In genomic region chr15:77633913-77634265, GRCh38 we compare ENCODE assay signal across 9 cellular contexts. TPM values are rescaled to one million over a fixed set of nuclear protein-coding genes. Genes with fewer than 3 reads are reported as not detected.
DNase-seq lines count a peak whose midpoint lies in the region; ATAC-seq, FAIRE-seq and TF ChIP-seq lines count a peak whose summit lies in the region.
"Had no signal": no experiment of that assay in that cellular context is flagged by ENCODE, and none has a peak within 500 bp of the region (broad histone marks: within the 10 kb centered on the region; RNA-seq: fewer than 3 reads in every experiment).

No MANE protein-coding gene starts in this region.

- H3K27ac ChIP-seq in A549, result no peak overlapping the region
- peak overlapping the region; percentile 96 for H3K27ac ChIP-seq in GM23338 (ENCODE audit: low read depth)
- H3K27ac ChIP-seq in WERI-Rb-1, result no peak overlapping the region
- H3K27ac ChIP-seq in iPS-20b (ENCODE audit: low read length), result peak overlapping the region; percentile 23
- H3K27ac ChIP-seq in stomach, result no peak overlapping the region

- H3K4me1 ChIP-seq in A549 (peaks cover 10% of the 10 kb centered on the region; the same call in 1 of the 3 replicates), GM23338 (ENCODE audit: insufficient read depth) (peaks cover 37% of the 10 kb centered on the region), iPS-20b (ENCODE audit: insufficient read depth, low read length) (peaks cover 33% of the 10 kb centered on the region; the same call in 1 of the 2 replicates), stomach (peaks cover 18 to 38% (median 34%) of the 10 kb centered on the region in 4 donors)

- WGBS in A549 (ENCODE audit: missing lambda C conversion rate), result 22% methylated on average over 9 of the region's 9 CpGs
- 14 to 17% (median 15%) methylated on average over 9 of the region's 9 CpGs for WGBS in stomach, 5 donors

- H3K9me2 ChIP-seq in GM23338 (ENCODE audit: insufficient read depth), result no peaks in the 10 kb centered on the region

- H3K27me3 Mint-ChIP-seq in GM23338 (ENCODE audit: insufficient read depth, low read depth, poor library complexity), result peaks cover 17% of the 10 kb centered on the region

- TF ChIP-seq EP300 in A549 (IDR thresholded peaks at IDR 0.05) (no peak), stomach (IDR thresholded peaks at IDR 0.05) (no peak)

- ATAC-seq in A549, result 0 out of 6 replicates have a peak, but pooled peaks of 1 of the 2 experiments have one; percentile 1
- peak; percentile 21 for ATAC-seq in GM23338
- no peak for ATAC-seq in HG02610 (IDR thresholded peaks at IDR 0.05; ENCODE audit: unreplicated experiment)

- H3F3A ChIP-seq in GM23338 (replicated peaks; ENCODE audit: low read depth), result peaks cover 9% of the 10 kb centered on the region; the same call in 1 of the 2 replicates

- POLR2A ChIA-PET in A549 (lab: Yijun Ruan, JAX), result interaction anchor here (1.4 to 1.5 kb wide), 2 partner anchors 90 to 187 kb away, joined by 3 to 8 read pairs; no protein-coding TSS in a partner anchor

- no peak for TF ChIP-seq RAD21 in A549 (conservative IDR thresholded peaks at IDR 0.05 in 1 of 2, IDR thresholded peaks at IDR 0.05 in 1 of 2)

- H3K36me3 ChIP-seq in GM23338 (ENCODE audit: insufficient read depth) (no peaks in the 10 kb centered on the region), WERI-Rb-1 (no peaks in the 10 kb centered on the region), iPS-20b (ENCODE audit: insufficient read depth, low read depth, low read length) (no peaks in the 10 kb centered on the region), stomach (no peaks in the 10 kb centered on the region)

- intact Hi-C loops in stomach (cut with DNase I; ENCODE audit: low total_unique reads), result no loop called here

- no peak overlapping the region; the same call in 2 of the 3 replicates for H3K4me3 ChIP-seq in A549
- peak overlapping the region; percentile 73 for H3K4me3 ChIP-seq in GM23338
- H3K4me3 ChIP-seq in WERI-Rb-1 (ENCODE audit: low read depth, low read length), result 0 out of 2 replicates have a peak overlapping the region, but pooled peaks have one; percentile 8
- H3K4me3 ChIP-seq in iPS-20b (ENCODE audit: low read length), result peak overlapping the region; percentile 65
- peak overlapping the region in 2 of 4 donors; percentile 42 to 60 for H3K4me3 ChIP-seq in stomach

- peak overlapping the region; percentile 98 for H3K27ac Mint-ChIP-seq in GM23338

- H2AFZ ChIP-seq in GM23338, result no peak overlapping the region

- CTCF ChIA-PET in A549 (lab: Yijun Ruan, JAX), result interaction anchor here (0.6 to 9.1 kb wide), 62 partner anchors 10 to 692 kb away, joined by 3 to 271 read pairs (median 6); no protein-coding TSS in a partner anchor

- no peak for TF ChIP-seq POLR2A in A549 (IDR thresholded peaks at IDR 0.05; ENCODE audit: low read length)
- TF ChIP-seq POLR2A in stomach (IDR thresholded peaks at IDR 0.05), result no peak

- H3K27me3 ChIP-seq in GM23338 (ENCODE audit: insufficient read depth), result no peaks in the 10 kb centered on the region
- H3K27me3 ChIP-seq in WERI-Rb-1 (ENCODE audit: insufficient read depth, low read depth, severe bottlenecking), result no peaks in the 10 kb centered on the region
- H3K27me3 ChIP-seq in iPS-20b (ENCODE audit: insufficient read depth, low read length), result peaks cover 36% of the 10 kb centered on the region
- peaks cover 14 to 89% (median 51%) of the 10 kb centered on the region in 3 donors for H3K27me3 ChIP-seq in stomach

- H3K9me3 Mint-ChIP-seq in GM23338, result no peaks in the 10 kb centered on the region

- H3K4me3 Mint-ChIP-seq in GM23338, result peak overlapping the region; percentile 69

- no peak for DNase-seq in A549 (ENCODE audit: low read depth in 1 of 2, low spot score in 1 of 2)
- DNase-seq in GM23338 (ENCODE audit: low spot score), result peak; percentile 98
- DNase-seq in WERI-Rb-1, result no peak
- no peak for DNase-seq in T-helper 1 cell
- no peak for DNase-seq in effector CD8-positive, alpha-beta T cell (lab: John Stamatoyannopoulos, UW)
- DNase-seq in stomach, result no peak
- DNase-seq: SIG-M5 had no signal

- TF ChIP-seq CTCF in A549 (IDR thresholded peaks at IDR 0.05) (no peak), GM23338 (conservative IDR thresholded peaks at IDR 0.05; ENCODE audit: low read depth in 2 of 2) (no peak), WERI-Rb-1 (IDR thresholded peaks at IDR 0.05; ENCODE audit: low read depth, low read length) (no peak), stomach (IDR thresholded peaks at IDR 0.05) (no peak)

- peak overlapping the region; percentile 96 for H3K4me2 ChIP-seq in A549
- peak overlapping the region; percentile 87 for H3K4me2 ChIP-seq in GM23338

- H3K9me3 ChIP-seq in A549, result no peaks in the 10 kb centered on the region
- H3K9me3 ChIP-seq in WERI-Rb-1 (ENCODE audit: severe bottlenecking), result no peaks in the 10 kb centered on the region
- no peaks in the 10 kb centered on the region for H3K9me3 ChIP-seq in iPS-20b (ENCODE audit: insufficient read depth, low read depth, low read length)
- H3K9me3 ChIP-seq in stomach, result no peaks in the 10 kb centered on the region

- peak overlapping the region; percentile 73 for H3K9ac ChIP-seq in iPS-20b (ENCODE audit: low read depth, low read length)

- no peak for FAIRE-seq in A549 (lab: Jason Lieb, UNC)

- H4K20me1 ChIP-seq in GM23338 (replicated peaks; ENCODE audit: insufficient read depth), result no peaks in the 10 kb centered on the region

- no peaks in the 10 kb centered on the region for H3K36me3 Mint-ChIP-seq in GM23338 (ENCODE audit: low read depth)

- H3K4me1 Mint-ChIP-seq in GM23338, result peaks cover 52% of the 10 kb centered on the region

- H3K79me2 ChIP-seq in GM23338 (replicated peaks; ENCODE audit: insufficient read depth), result peaks cover 31% of the 10 kb centered on the region

TF ChIP-seq in A549, 52 proteins besides CTCF, POLR2A, EP300 and RAD21:
- no peak for TF ChIP-seq JUN (IDR thresholded peaks at IDR 0.05)
- TF ChIP-seq ELK1 (IDR thresholded peaks at IDR 0.05; ENCODE audit: low read depth, low read length), result no peak
- TF ChIP-seq FOSL2 (IDR thresholded peaks at IDR 0.05), result no peak
- TF ChIP-seq FOSL2 (CRISPR knock-in tag; IDR thresholded peaks at IDR 0.05), result no peak
- no peak for TF ChIP-seq ZC3H11A (IDR thresholded peaks at IDR 0.05)
- TF ChIP-seq JUNB (IDR thresholded peaks at IDR 0.05), result no peak
- no peak for TF ChIP-seq HEYL (CRISPR knock-in tag; IDR thresholded peaks at IDR 0.05)
- TF ChIP-seq NPAS2 (CRISPR knock-in tag; IDR thresholded peaks at IDR 0.05; ENCODE audit: borderline replicate concordance), result no peak
- no peak for TF ChIP-seq RARB (CRISPR knock-in tag; IDR thresholded peaks at IDR 0.05)
- no peak for TF ChIP-seq MYC (IDR thresholded peaks at IDR 0.05; ENCODE audit: borderline replicate concordance, low read length)

TF ChIP-seq in GM23338, 12 proteins besides CTCF, POLR2A, EP300 and RAD21 (continues in another document):
- TF ChIP-seq ZNF331 (CRISPR knock-in tag; IDR thresholded peaks at IDR 0.05; ENCODE audit: low read depth) (no peak), EZH2phosphoT487 (IDR thresholded peaks at IDR 0.05; ENCODE audit: unreplicated experiment) (no peak), STAT1 (IDR thresholded peaks at IDR 0.05; ENCODE audit: unreplicated experiment) (no peak), NANOG (IDR thresholded peaks at IDR 0.05; ENCODE audit: borderline replicate concordance) (peak; percentile 95), ZNF114 (CRISPR knock-in tag; IDR thresholded peaks at IDR 0.05) (no peak), EZH2 (IDR thresholded peaks at IDR 0.05; ENCODE audit: low read depth, unreplicated experiment) (no peak), REST (IDR thresholded peaks at IDR 0.05; ENCODE audit: unreplicated experiment) (no peak), JUNB (IDR thresholded peaks at IDR 0.05; ENCODE audit: unreplicated experiment) (no peak)

RNA-seq across cellular contexts. Expression of gene LINGO1, which starts 1.2 kb away (rescaled TPM):
- polyA plus RNA-seq in A549 (2011; rRNA removed), result 2.2 and 3.3 TPM in 2 replicates
- 10.4 and 14.0 TPM in 2 replicates for polyA plus RNA-seq in A549 (2012; cell fraction: cytosol; rRNA removed)
- polyA plus RNA-seq in A549 (2012; cell fraction: nucleus; rRNA removed), result 8.9 and 11.4 TPM in 2 replicates
- 2.9 to 3.5 TPM (median 3.3 TPM) in 3 replicates for polyA plus RNA-seq in A549 (2017; fragmentation: RNase III; extraction: RNeasy Plus Mini Kit Qiagen cat#74134 plus additional on column Dnase treatment)
- polyA minus RNA-seq in A549 (2011; rRNA and poly(A)+ RNA removed), result 4.1 and 4.4 TPM in 2 replicates
- 52.0 and 63.1 TPM in 2 replicates for total RNA-seq in GM23338 (2014; rRNA removed; shearing (Covaris generic))
- polyA plus RNA-seq in GM23338 (2016; fragmentation: Nextera tagmentation; extraction: Ambion mirVana), result 16.0 and 16.9 TPM in 2 replicates
- total RNA-seq in stomach, result under 1 TPM in 2 of 5 donors, not detected in 3; 0.55 to 0.58 TPM
- 1 to 10 TPM in 1 of 3 donors, under 1 TPM in 1, not detected in 1; 0.25 to 1.3 TPM for polyA plus RNA-seq in stomach

Comparison
In these comparisons a context has a peak if more than half of its experiments do, and no peak if none do; other contexts are left out.
1. H3K27ac ChIP-seq: peak in GM23338 (single experiment) and iPS-20b (single experiment); none in A549 (0 of 2), WERI-Rb-1 (single experiment) and stomach (0 of 5).